Comparison of ENCODE assay signal across 17 cellular contexts in genomic region chr19:19477705-19478383, GRCh38. TPM values are rescaled to one million over a fixed set of nuclear protein-coding genes. Genes with fewer than 3 reads are reported as not detected.
DNase-seq lines count a peak whose midpoint lies in the region; ATAC-seq and TF ChIP-seq lines count a peak whose summit lies in the region.
"Had no signal": no experiment of that assay in that cellular context is flagged by ENCODE, and none has a peak within 500 bp of the region (broad histone marks: within the 10 kb centered on the region; RNA-seq: fewer than 3 reads in every experiment).

No MANE protein-coding gene starts in this region.

- no peak overlapping the region for H3K9ac ChIP-seq in mucosa of rectum (ENCODE audit: low read depth in 1 of 2, low read length in 2 of 2)

- peaks cover 5 to 12% of the 10 kb centered on the region in 2 donors for H3K4me1 ChIP-seq in mucosa of rectum (ENCODE audit: control insufficient read depth in 2 of 2, insufficient read depth in 2 of 2, low read length in 2 of 2)
- H3K4me1 ChIP-seq in upper lobe of right lung = peaks cover 26% of the 10 kb centered on the region
- H3K4me1 ChIP-seq: ascending aorta had no signal

- H3K27ac Mint-ChIP-seq in activated naive CD8-positive, alpha-beta T cell treated with anti-CD3 and anti-CD28 coated beads, Interleukin-2, amount 50 U/mL, for 24 hours = peak overlapping the region; percentile 23
- no peak overlapping the region for H3K27ac Mint-ChIP-seq in activated naive CD8-positive, alpha-beta T cell treated with anti-CD3 and anti-CD28 coated beads for 36 hours
- H3K27ac Mint-ChIP-seq in brain = peak overlapping the region; percentile 3 to 80 (median 38)

- no peak for DNase-seq in activated naive CD8-positive, alpha-beta T cell treated with anti-CD3 and anti-CD28 coated beads, Interleukin-2, amount 50 U/mL, for 24 hours
- DNase-seq in activated naive CD8-positive, alpha-beta T cell treated with anti-CD3 and anti-CD28 coated beads for 36 hours = no peak
- DNase-seq in upper lobe of right lung (peak; percentile 76), activated gamma-delta T cell treated with Interleukin-2 at 50 U/mL for 16 hours (no peak)
- DNase-seq: activated CD8-positive, alpha-beta memory T cell treated with anti-CD3 and anti-CD28 coated beads, Interleukin-2, amount 50 U/mL, for 4 hours; AML-193; DND-41; MV-4-11; NCI-H2171; thyroid gland had no signal

- no peak overlapping the region for H3K4me3 ChIP-seq in mucosa of rectum (ENCODE audit: low read length in 2 of 2)
- H3K4me3 ChIP-seq in upper lobe of right lung = no peak overlapping the region
- H3K4me3 ChIP-seq: ascending aorta, lung, thyroid gland had no signal

- no peaks in the 10 kb centered on the region for H3K27me3 Mint-ChIP-seq in activated naive CD8-positive, alpha-beta T cell treated with anti-CD3 and anti-CD28 coated beads, Interleukin-2, amount 50 U/mL, for 24 hours
- no peaks in the 10 kb centered on the region for H3K27me3 Mint-ChIP-seq in activated naive CD8-positive, alpha-beta T cell treated with anti-CD3 and anti-CD28 coated beads for 36 hours
- H3K27me3 Mint-ChIP-seq in brain = no peaks in the 10 kb centered on the region

- peaks cover 21% of the 10 kb centered on the region for H3K36me3 Mint-ChIP-seq in activated naive CD8-positive, alpha-beta T cell treated with anti-CD3 and anti-CD28 coated beads, Interleukin-2, amount 50 U/mL, for 24 hours (ENCODE audit: low read depth)
- H3K36me3 Mint-ChIP-seq in activated naive CD8-positive, alpha-beta T cell treated with anti-CD3 and anti-CD28 coated beads for 36 hours = peaks cover 23% of the 10 kb centered on the region
- peaks cover 11% of the 10 kb centered on the region for H3K36me3 Mint-ChIP-seq in brain

- H3K9me3 Mint-ChIP-seq in activated naive CD8-positive, alpha-beta T cell treated with anti-CD3 and anti-CD28 coated beads, Interleukin-2, amount 50 U/mL, for 24 hours = no peaks in the 10 kb centered on the region
- H3K9me3 Mint-ChIP-seq in activated naive CD8-positive, alpha-beta T cell treated with anti-CD3 and anti-CD28 coated beads for 36 hours = no peaks in the 10 kb centered on the region
- no peaks in the 10 kb centered on the region for H3K9me3 Mint-ChIP-seq in brain

- H3K36me3 ChIP-seq in mucosa of rectum (ENCODE audit: control insufficient read depth in 2 of 2, insufficient read depth in 2 of 2, low read length in 2 of 2) (peaks cover 3 to 18% of the 10 kb centered on the region in 2 donors), upper lobe of right lung (peaks cover 15% of the 10 kb centered on the region)
- H3K36me3 ChIP-seq: thyroid gland had no signal

- H3K27me3 ChIP-seq in mucosa of rectum (ENCODE audit: control insufficient read depth in 2 of 2, insufficient read depth in 2 of 2, low read length in 2 of 2) = no peaks in the 10 kb centered on the region
- no peaks in the 10 kb centered on the region for H3K27me3 ChIP-seq in upper lobe of right lung
- H3K27me3 ChIP-seq: ascending aorta, thyroid gland had no signal

- no peak for ATAC-seq in activated naive CD8-positive, alpha-beta T cell treated with anti-CD3 and anti-CD28 coated beads, Interleukin-2, amount 50 U/mL, for 24 hours
- ATAC-seq in upper lobe of right lung (peak; percentile 74), HG02852 (IDR thresholded peaks at IDR 0.05; ENCODE audit: unreplicated experiment) (no peak), GM18873 (IDR thresholded peaks at IDR 0.05; ENCODE audit: low FRiP score, unreplicated experiment) (no peak)
- ATAC-seq: HCT116 had no signal

- H3K27ac ChIP-seq in mucosa of rectum (ENCODE audit: low read depth in 2 of 2, low read length in 2 of 2) (peak overlapping the region; percentile 16 to 41), upper lobe of right lung (peak overlapping the region; percentile 3)
- H3K27ac ChIP-seq: ascending aorta, thyroid gland had no signal

- H3K4me3 Mint-ChIP-seq in activated naive CD8-positive, alpha-beta T cell treated with anti-CD3 and anti-CD28 coated beads, Interleukin-2, amount 50 U/mL, for 24 hours = no peak overlapping the region
- H3K4me3 Mint-ChIP-seq in activated naive CD8-positive, alpha-beta T cell treated with anti-CD3 and anti-CD28 coated beads for 36 hours = no peak overlapping the region
- no peak overlapping the region for H3K4me3 Mint-ChIP-seq in brain

- H3K9me3 ChIP-seq in mucosa of rectum (ENCODE audit: control insufficient read depth in 2 of 2, low read length in 2 of 2) (no peaks in the 10 kb centered on the region), upper lobe of right lung (no peaks in the 10 kb centered on the region)
- H3K9me3 ChIP-seq: ascending aorta, thyroid gland had no signal

- intact Hi-C loops in upper lobe of right lung (cut with DNase I) = no loop called here

- TF ChIP-seq CTCF in brain (conservative IDR thresholded peaks at IDR 0.05) (no peak), upper lobe of right lung (IDR thresholded peaks at IDR 0.05) (no peak)

- H3K4me1 Mint-ChIP-seq in activated naive CD8-positive, alpha-beta T cell treated with anti-CD3 and anti-CD28 coated beads, Interleukin-2, amount 50 U/mL, for 24 hours = peaks cover 77% of the 10 kb centered on the region
- H3K4me1 Mint-ChIP-seq in activated naive CD8-positive, alpha-beta T cell treated with anti-CD3 and anti-CD28 coated beads for 36 hours = peaks cover 64% of the 10 kb centered on the region
- H3K4me1 Mint-ChIP-seq in brain = peaks cover 54% of the 10 kb centered on the region

RNA-seq across cellular contexts. Expression of gene TSSK6, which starts 37.5 kb away (rescaled TPM):
- total RNA-seq in activated naive CD8-positive, alpha-beta T cell treated with anti-CD3 and anti-CD28 coated beads for 36 hours = 1 to 10 TPM; 3.0 to 3.1 TPM
- polyA plus RNA-seq in brain (ENCODE audit: insufficient read depth, low read depth, low replicate concordance) = 2.7 TPM
- 1.8 TPM for total RNA-seq in upper lobe of right lung
- total RNA-seq: ascending aorta had no signal

RNA-seq across cellular contexts. Expression of gene NDUFA13, which starts 38.2 kb away (rescaled TPM):
- 100 to 1,000 TPM; 306 to 312 TPM for total RNA-seq in activated naive CD8-positive, alpha-beta T cell treated with anti-CD3 and anti-CD28 coated beads for 36 hours
- 379 TPM for polyA plus RNA-seq in brain (ENCODE audit: insufficient read depth, low read depth, low replicate concordance)
- 207 TPM for total RNA-seq in upper lobe of right lung

RNA-seq across cellular contexts. Expression of gene YJEFN3, which starts 50.9 kb away (rescaled TPM):
- total RNA-seq in activated naive CD8-positive, alpha-beta T cell treated with anti-CD3 and anti-CD28 coated beads for 36 hours = 1 to 10 TPM; 5.7 to 7.8 TPM
- polyA plus RNA-seq in brain (ENCODE audit: insufficient read depth, low read depth, low replicate concordance) = 18.9 TPM
- total RNA-seq in upper lobe of right lung = 6.4 TPM
